ENCODE assay signal across 2 cellular contexts in the genomic region with DNA sequence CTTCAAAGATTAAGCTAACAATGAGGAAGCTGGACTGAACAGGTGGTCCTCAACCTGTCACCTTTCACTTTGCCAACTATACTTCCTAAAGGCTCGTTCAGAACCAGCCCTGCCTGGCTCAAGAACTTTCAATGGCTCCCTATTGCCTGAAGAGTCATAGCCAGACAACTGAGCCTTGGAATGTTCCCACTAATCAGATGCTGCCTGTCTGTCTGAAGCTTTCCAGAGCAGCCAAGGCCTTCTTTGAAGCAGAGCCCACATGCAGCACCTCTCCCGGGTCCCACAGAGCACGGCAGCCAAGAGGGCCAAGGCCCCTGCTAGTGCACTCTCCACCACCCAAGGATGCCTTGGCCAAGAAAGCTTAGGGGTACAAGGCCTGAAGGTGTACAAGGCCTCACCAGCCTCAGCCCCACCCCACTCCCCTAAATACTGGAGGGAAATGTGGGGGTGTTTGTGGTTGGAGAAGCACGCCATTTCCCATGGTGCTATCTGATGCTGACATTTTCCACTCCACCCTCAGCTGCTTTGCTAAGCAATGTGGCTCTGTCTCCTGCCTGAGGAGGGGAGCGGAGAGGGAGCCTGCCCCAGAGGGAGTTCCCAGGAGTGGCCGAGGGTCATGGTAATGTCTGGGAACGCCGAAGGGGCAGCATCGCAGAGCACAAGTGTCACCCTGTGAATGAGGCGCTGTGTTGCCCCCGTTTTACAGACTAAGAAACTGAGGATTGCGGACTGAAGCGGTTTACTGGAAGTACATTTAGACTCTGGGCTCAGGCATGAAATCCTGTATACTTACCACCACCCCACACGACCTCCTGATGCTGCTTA.
TF ChIP-seq lines count a peak whose summit lies in the region.

No MANE protein-coding gene starts in this region.

TF ChIP-seq in HepG2, 621 proteins besides CTCF, POLR2A, EP300 and RAD21:
- no peak for TF ChIP-seq CREM (IDR thresholded peaks at IDR 0.05)
- no peak for TF ChIP-seq CREM (CRISPR knock-in tag; IDR thresholded peaks at IDR 0.05)
- TF ChIP-seq ZNF629 (CRISPR knock-in tag; conservative IDR thresholded peaks at IDR 0.05) = 0 out of 2 replicates have a peak, but pooled peaks have one; percentile 15

TF ChIP-seq in GM12878, 131 proteins besides CTCF, POLR2A, EP300 and RAD21 (continues in another document):
- TF ChIP-seq ZBTB4 (CRISPR knock-in tag; IDR thresholded peaks at IDR 0.05) (0 out of 2 replicates have a peak, but pooled peaks have one; percentile 32), BCL11A (IDR thresholded peaks at IDR 0.05; ENCODE audit: low read depth, low read length) (peak; percentile 73), SMARCA5 (IDR thresholded peaks at IDR 0.05) (peak; percentile 97), TCF3 (IDR thresholded peaks at IDR 0.05; ENCODE audit: borderline replicate concordance, insufficient read depth, low read depth, low read length) (no peak), NFYA (IDR thresholded peaks at IDR 0.05; ENCODE audit: borderline replicate concordance, low read depth, low read length) (no peak), ZNF217 (IDR thresholded peaks at IDR 0.05) (peak; percentile 97), PAX5 (IDR thresholded peaks at IDR 0.05; ENCODE audit: borderline replicate concordance, low read depth, low read length) (0 out of 2 replicates have a peak, but pooled peaks have one; percentile 31), EGR1 (IDR thresholded peaks at IDR 0.05; ENCODE audit: borderline replicate concordance in 1 of 2, low read depth in 2 of 2, low read length in 2 of 2) (peak in 1 of 2 experiments; percentile 73; a peak in 2 of 3 replicates), ATF3 (IDR thresholded peaks at IDR 0.05; ENCODE audit: borderline replicate concordance, extremely low read depth, low read depth, low read length) (no peak), HCFC1 (IDR thresholded peaks at IDR 0.05; ENCODE audit: low read length) (0 out of 2 replicates have a peak, but pooled peaks have one; percentile 11), CHD2 (IDR thresholded peaks at IDR 0.05; ENCODE audit: borderline replicate concordance, low read depth, low read length) (0 out of 2 replicates have a peak, but pooled peaks have one; percentile 27), YY1 (IDR thresholded peaks at IDR 0.05; ENCODE audit: low read depth, low read length) (peak; percentile 43; the same call in 1 of the 2 replicates), CBFB (IDR thresholded peaks at IDR 0.05; ENCODE audit: low read depth) (peak; percentile 17; the same call in 1 of the 2 replicates), ZZZ3 (IDR thresholded peaks at IDR 0.05; ENCODE audit: control insufficient read depth, insufficient read length, low read depth) (no peak), TCF12 (IDR thresholded peaks at IDR 0.05; ENCODE audit: low read depth, low read length) (peak; percentile 60; the same call in 1 of the 2 replicates), MEF2A (IDR thresholded peaks at IDR 0.05; ENCODE audit: insufficient read depth, low read depth, low read length) (0 out of 2 replicates have a peak, but pooled peaks have one; percentile 35), WRNIP1 (IDR thresholded peaks at IDR 0.05; ENCODE audit: borderline replicate concordance, low read depth, low read length) (no peak), TCF7 (IDR thresholded peaks at IDR 0.05; ENCODE audit: borderline replicate concordance) (no peak), NR2C2 (IDR thresholded peaks at IDR 0.05; ENCODE audit: borderline replicate concordance, control insufficient read depth, insufficient read length, low read depth) (no peak), POU2F2 (IDR thresholded peaks at IDR 0.05; ENCODE audit: borderline replicate concordance, low read depth, low read length) (peak; percentile 31; the same call in 1 of the 3 replicates), USF2 (IDR thresholded peaks at IDR 0.05; ENCODE audit: borderline replicate concordance, low read depth, low read length) (no peak), ZNF384 (IDR thresholded peaks at IDR 0.05; ENCODE audit: borderline replicate concordance, low read depth, low read length) (no peak), MLLT1 (IDR thresholded peaks at IDR 0.05) (peak; percentile 32; the same call in 1 of the 2 replicates), HDGF (IDR thresholded peaks at IDR 0.05) (peak; percentile 61; the same call in 1 of the 2 replicates), NR2C1 (IDR thresholded peaks at IDR 0.05) (no peak), PBX3 (IDR thresholded peaks at IDR 0.05; ENCODE audit: insufficient replicate concordance, low read depth, low read length) (no peak)
- TF ChIP-seq, protein P1, sequence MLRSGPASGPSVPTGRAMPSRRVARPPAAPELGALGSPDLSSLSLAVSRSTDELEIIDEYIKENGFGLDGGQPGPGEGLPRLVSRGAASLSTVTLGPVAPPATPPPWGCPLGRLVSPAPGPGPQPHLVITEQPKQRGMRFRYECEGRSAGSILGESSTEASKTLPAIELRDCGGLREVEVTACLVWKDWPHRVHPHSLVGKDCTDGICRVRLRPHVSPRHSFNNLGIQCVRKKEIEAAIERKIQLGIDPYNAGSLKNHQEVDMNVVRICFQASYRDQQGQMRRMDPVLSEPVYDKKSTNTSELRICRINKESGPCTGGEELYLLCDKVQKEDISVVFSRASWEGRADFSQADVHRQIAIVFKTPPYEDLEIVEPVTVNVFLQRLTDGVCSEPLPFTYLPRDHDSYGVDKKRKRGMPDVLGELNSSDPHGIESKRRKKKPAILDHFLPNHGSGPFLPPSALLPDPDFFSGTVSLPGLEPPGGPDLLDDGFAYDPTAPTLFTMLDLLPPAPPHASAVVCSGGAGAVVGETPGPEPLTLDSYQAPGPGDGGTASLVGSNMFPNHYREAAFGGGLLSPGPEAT (IDR thresholded peaks at IDR 0.05; ENCODE audit: low read depth) = peak; percentile 31
- TF ChIP-seq, protein P2, sequence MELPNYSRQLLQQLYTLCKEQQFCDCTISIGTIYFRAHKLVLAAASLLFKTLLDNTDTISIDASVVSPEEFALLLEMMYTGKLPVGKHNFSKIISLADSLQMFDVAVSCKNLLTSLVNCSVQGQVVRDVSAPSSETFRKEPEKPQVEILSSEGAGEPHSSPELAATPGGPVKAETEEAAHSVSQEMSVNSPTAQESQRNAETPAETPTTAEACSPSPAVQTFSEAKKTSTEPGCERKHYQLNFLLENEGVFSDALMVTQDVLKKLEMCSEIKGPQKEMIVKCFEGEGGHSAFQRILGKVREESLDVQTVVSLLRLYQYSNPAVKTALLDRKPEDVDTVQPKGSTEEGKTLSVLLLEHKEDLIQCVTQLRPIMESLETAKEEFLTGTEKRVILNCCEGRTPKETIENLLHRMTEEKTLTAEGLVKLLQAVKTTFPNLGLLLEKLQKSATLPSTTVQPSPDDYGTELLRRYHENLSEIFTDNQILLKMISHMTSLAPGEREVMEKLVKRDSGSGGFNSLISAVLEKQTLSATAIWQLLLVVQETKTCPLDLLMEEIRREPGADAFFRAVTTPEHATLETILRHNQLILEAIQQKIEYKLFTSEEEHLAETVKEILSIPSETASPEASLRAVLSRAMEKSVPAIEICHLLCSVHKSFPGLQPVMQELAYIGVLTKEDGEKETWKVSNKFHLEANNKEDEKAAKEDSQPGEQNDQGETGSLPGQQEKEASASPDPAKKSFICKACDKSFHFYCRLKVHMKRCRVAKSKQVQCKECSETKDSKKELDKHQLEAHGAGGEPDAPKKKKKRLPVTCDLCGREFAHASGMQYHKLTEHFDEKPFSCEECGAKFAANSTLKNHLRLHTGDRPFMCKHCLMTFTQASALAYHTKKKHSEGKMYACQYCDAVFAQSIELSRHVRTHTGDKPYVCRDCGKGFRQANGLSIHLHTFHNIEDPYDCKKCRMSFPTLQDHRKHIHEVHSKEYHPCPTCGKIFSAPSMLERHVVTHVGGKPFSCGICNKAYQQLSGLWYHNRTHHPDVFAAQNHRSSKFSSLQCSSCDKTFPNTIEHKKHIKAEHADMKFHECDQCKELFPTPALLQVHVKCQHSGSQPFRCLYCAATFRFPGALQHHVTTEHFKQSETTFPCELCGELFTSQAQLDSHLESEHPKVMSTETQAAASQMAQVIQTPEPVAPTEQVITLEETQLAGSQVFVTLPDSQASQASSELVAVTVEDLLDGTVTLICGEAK (IDR thresholded peaks at IDR 0.05; ENCODE audit: borderline replicate concordance) = no peak
- TF ChIP-seq, protein P3, sequence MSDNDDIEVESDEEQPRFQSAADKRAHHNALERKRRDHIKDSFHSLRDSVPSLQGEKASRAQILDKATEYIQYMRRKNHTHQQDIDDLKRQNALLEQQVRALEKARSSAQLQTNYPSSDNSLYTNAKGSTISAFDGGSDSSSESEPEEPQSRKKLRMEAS (IDR thresholded peaks at IDR 0.05; ENCODE audit: low read depth, low read length) = 0 out of 2 replicates have a peak, but pooled peaks have one; percentile 0
- TF ChIP-seq, protein P4, sequence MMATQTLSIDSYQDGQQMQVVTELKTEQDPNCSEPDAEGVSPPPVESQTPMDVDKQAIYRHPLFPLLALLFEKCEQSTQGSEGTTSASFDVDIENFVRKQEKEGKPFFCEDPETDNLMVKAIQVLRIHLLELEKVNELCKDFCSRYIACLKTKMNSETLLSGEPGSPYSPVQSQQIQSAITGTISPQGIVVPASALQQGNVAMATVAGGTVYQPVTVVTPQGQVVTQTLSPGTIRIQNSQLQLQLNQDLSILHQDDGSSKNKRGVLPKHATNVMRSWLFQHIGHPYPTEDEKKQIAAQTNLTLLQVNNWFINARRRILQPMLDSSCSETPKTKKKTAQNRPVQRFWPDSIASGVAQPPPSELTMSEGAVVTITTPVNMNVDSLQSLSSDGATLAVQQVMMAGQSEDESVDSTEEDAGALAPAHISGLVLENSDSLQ (IDR thresholded peaks at IDR 0.05) = no peak
- TF ChIP-seq, protein P5, sequence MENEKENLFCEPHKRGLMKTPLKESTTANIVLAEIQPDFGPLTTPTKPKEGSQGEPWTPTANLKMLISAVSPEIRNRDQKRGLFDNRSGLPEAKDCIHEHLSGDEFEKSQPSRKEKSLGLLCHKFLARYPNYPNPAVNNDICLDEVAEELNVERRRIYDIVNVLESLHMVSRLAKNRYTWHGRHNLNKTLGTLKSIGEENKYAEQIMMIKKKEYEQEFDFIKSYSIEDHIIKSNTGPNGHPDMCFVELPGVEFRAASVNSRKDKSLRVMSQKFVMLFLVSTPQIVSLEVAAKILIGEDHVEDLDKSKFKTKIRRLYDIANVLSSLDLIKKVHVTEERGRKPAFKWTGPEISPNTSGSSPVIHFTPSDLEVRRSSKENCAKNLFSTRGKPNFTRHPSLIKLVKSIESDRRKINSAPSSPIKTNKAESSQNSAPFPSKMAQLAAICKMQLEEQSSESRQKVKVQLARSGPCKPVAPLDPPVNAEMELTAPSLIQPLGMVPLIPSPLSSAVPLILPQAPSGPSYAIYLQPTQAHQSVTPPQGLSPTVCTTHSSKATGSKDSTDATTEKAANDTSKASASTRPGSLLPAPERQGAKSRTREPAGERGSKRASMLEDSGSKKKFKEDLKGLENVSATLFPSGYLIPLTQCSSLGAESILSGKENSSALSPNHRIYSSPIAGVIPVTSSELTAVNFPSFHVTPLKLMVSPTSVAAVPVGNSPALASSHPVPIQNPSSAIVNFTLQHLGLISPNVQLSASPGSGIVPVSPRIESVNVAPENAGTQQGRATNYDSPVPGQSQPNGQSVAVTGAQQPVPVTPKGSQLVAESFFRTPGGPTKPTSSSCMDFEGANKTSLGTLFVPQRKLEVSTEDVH (IDR thresholded peaks at IDR 0.05; ENCODE audit: low read depth, partially characterized antibody) = peak; percentile 12
